22 cellular contexts compared by ENCODE assay signal in the genomic region with DNA sequence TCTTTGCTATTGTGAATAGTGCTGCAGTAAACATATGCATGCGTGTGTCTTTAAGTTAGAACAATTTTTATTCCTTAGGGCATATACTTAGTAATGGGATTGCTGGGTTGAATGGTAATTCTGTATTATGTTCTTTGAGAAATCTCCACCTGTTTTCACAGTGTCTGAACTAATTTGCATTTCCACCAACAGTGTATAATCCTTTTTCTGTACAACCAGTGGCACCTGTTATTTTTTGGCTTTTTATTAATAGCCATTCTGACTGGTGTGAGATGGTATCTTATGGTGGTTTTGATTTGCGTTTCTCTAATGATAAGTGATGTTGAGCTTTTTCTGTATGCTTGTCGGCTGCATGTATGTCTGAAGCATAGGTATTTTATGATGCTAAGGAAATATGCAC.
DNase-seq lines count a peak whose midpoint lies in the region; ATAC-seq lines count a peak whose summit lies in the region.
"Had no signal": no experiment of that assay in that cellular context is flagged by ENCODE, and none has a peak within 500 bp of the region (broad histone marks: within the 10 kb centered on the region; RNA-seq: fewer than 3 reads in every experiment).

No MANE protein-coding gene starts in this region.

- peaks cover 24% of the 10 kb centered on the region for H3K4me1 ChIP-seq in SJCRH30
- H3K4me1 ChIP-seq: BE2C, BLaER1 had no signal

- no peaks in the 10 kb centered on the region for H3K27me3 ChIP-seq in SJCRH30
- H3K27me3 ChIP-seq: BE2C, BLaER1 had no signal

- no peak for ATAC-seq in GM19455 (IDR thresholded peaks at IDR 0.05; ENCODE audit: unreplicated experiment)
- no peak for ATAC-seq in HG03442 (IDR thresholded peaks at IDR 0.05; ENCODE audit: unreplicated experiment)
- no peak for ATAC-seq in HG02885 (IDR thresholded peaks at IDR 0.05; ENCODE audit: poor library complexity, unreplicated experiment)
- ATAC-seq: GM12878 had no signal

- H3K36me3 ChIP-seq in SJCRH30 = no peaks in the 10 kb centered on the region
- H3K36me3 ChIP-seq: BE2C, BLaER1 had no signal

- peaks cover 2% of the 10 kb centered on the region; the same call in 1 of the 2 replicates for H3K9me3 ChIP-seq in SJCRH30 (replicated peaks)
- H3K9me3 ChIP-seq: BE2C, BLaER1 had no signal

- H3K4me3 ChIP-seq in SJCRH30 = no peak overlapping the region
- H3K4me3 ChIP-seq: BLaER1, GM12878 had no signal

- DNase-seq in NCI-H526 (lab: John Stamatoyannopoulos, UW) (peak; percentile 1 to 35), SJCRH30 (peak; percentile 3 to 61)
- DNase-seq: 8988T; ACHN; BE2C; C1 segment of cervical spinal cord; CD4-positive, alpha-beta memory T cell; CD4-positive, CD25-positive, alpha-beta regulatory T cell; CD8-positive, alpha-beta memory T cell; COR-L47; DMS 273 treated with DMSO at 0.1 percent for 48 hours; DMS153; DMS53; DMS79; DND-41; EL; GDM1 had no signal

- H3K27ac ChIP-seq in SJCRH30 = peak overlapping the region; percentile 62
- H3K27ac ChIP-seq: BLaER1 had no signal
